Comparison of ENCODE assay signal across 15 cellular contexts in genomic region chr7:152959610-152960009, GRCh38.
A peak's percentile ranks its signal among the peaks of the same experiment; 100 is the strongest.
DNase-seq lines count a peak whose midpoint lies in the region; ATAC-seq, FAIRE-seq and TF ChIP-seq lines count a peak whose summit lies in the region.
"Had no signal": no experiment of that assay in that cellular context is flagged by ENCODE, and none has a peak within 500 bp of the region (broad histone marks: within the 10 kb centered on the region; RNA-seq: fewer than 3 reads in every experiment).

No MANE protein-coding gene starts in this region.

- H3K27ac ChIP-seq in 22Rv1, result no peak overlapping the region
- H3K27ac ChIP-seq in H1 (ENCODE audit: low read depth, low read length), result no peak overlapping the region
- H3K27ac ChIP-seq in upper lobe of left lung, result no peak overlapping the region
- no peak overlapping the region for H3K27ac ChIP-seq in colonic mucosa

- H2BK12ac ChIP-seq in H1 (ENCODE audit: low read depth, low read length), result no peak overlapping the region

- no peaks in the 10 kb centered on the region for H3K79me2 ChIP-seq in H1 (ENCODE audit: control insufficient read depth in 1 of 2, insufficient read depth in 2 of 2, low read length in 2 of 2)

- peak; percentile 73 to 80 for TF ChIP-seq RAD21 in H1 (IDR thresholded peaks at IDR 0.05 in 1 of 2, conservative IDR thresholded peaks at IDR 0.05 in 1 of 2; ENCODE audit: low read depth in 2 of 2, low read length in 2 of 2)

- no peaks in the 10 kb centered on the region for H4K20me1 ChIP-seq in H1 (replicated peaks in 1 of 2; ENCODE audit: control insufficient read depth in 1 of 2, insufficient read depth in 2 of 2, low read length in 2 of 2)

- H3K4ac ChIP-seq in H1 (replicated peaks; ENCODE audit: insufficient read length, low read depth, low read length), result no peak overlapping the region

- H3K27me3 ChIP-seq in H1 (replicated peaks in 1 of 4; ENCODE audit: control insufficient read depth in 3 of 4, extremely low read depth in 1 of 4, insufficient read depth in 3 of 4, low read length in 3 of 4) (no peaks in the 10 kb centered on the region), upper lobe of left lung (no peaks in the 10 kb centered on the region), colonic mucosa (no peaks in the 10 kb centered on the region)

- H2BK5ac ChIP-seq in H1 (ENCODE audit: low read depth, low read length), result no peak overlapping the region

- H3K4me3 ChIP-seq in H1 (ENCODE audit: extremely low read depth in 1 of 4, insufficient read depth in 2 of 4, low read depth in 3 of 4, low read length in 4 of 4) (no peak overlapping the region), upper lobe of left lung (no peak overlapping the region), colonic mucosa (no peak overlapping the region)

- no peak for ATAC-seq in upper lobe of left lung (ENCODE audit: low FRiP score in 2 of 2)
- ATAC-seq in GM21447 (IDR thresholded peaks at IDR 0.05; ENCODE audit: unreplicated experiment), result no peak

- H3K36me3 ChIP-seq in H1 (ENCODE audit: control insufficient read depth in 2 of 4, insufficient read depth in 4 of 4, low read length in 3 of 4) (no peaks in the 10 kb centered on the region), upper lobe of left lung (no peaks in the 10 kb centered on the region), colonic mucosa (no peaks in the 10 kb centered on the region)

- POLR2A ChIA-PET in H1 (lab: Charles Lee; ENCODE audit: partially characterized antibody), result interaction anchor here (0.6 to 2.0 kb wide), 2 partner anchors 10 to 30 kb away, joined by 3 to 6 read pairs; no protein-coding TSS in a partner anchor

- 77% methylated on average over 5 of the region's 5 CpGs; no CpG with 5 or more reads in 1 of the 2 experiments for WGBS in H1 (ENCODE audit: extremely low coverage in 1 of 2, insufficient coverage in 1 of 2, insufficient read length in 1 of 2, insufficient replicate concordance in 2 of 2, low coverage in 1 of 2, low lambda C conversion rate in 2 of 2, missing lambda C conversion rate in 1 of 2), 2 experiments
- 81 to 82% methylated on average over 4 to 5 of the region's 5 CpGs for WGBS in upper lobe of left lung, 2 donors

- FAIRE-seq in H1 (lab: Jason Lieb, UNC), result peak; percentile 52

- peaks cover 0 to 3% (median 0%) of the 10 kb centered on the region in 4 experiments; a peak in 1 of 7 replicates for H3K4me1 ChIP-seq in H1 (replicated peaks in 1 of 4; ENCODE audit: control insufficient read depth in 3 of 4, insufficient read depth in 4 of 4, low read length in 3 of 4)
- no peaks in the 10 kb centered on the region for H3K4me1 ChIP-seq in upper lobe of left lung
- no peaks in the 10 kb centered on the region for H3K4me1 ChIP-seq in colonic mucosa

- H3K9me3 ChIP-seq in H1 (ENCODE audit: insufficient read depth in 2 of 2, low read depth in 1 of 2, low read length in 1 of 2) (peaks cover 3 to 7% of the 10 kb centered on the region in 2 experiments; a peak in 1 of 4 replicates), upper lobe of left lung (no peaks in the 10 kb centered on the region), colonic mucosa (no peaks in the 10 kb centered on the region)

- no peak overlapping the region for H4K91ac ChIP-seq in H1 (replicated peaks; ENCODE audit: insufficient read length, low read length)

- no peak overlapping the region for H3K23ac ChIP-seq in H1 (ENCODE audit: insufficient read length)

- H3K23me2 ChIP-seq in H1 (ENCODE audit: low read depth, low read length), result no peaks in the 10 kb centered on the region

- H2BK20ac ChIP-seq in H1 (ENCODE audit: low read length), result no peak overlapping the region

- no peak overlapping the region for H3K4me2 ChIP-seq in H1 (ENCODE audit: insufficient read depth in 1 of 2, low read depth in 2 of 2, low read length in 2 of 2)

- no peak for TF ChIP-seq EP300 in H1 (IDR thresholded peaks at IDR 0.05; ENCODE audit: borderline replicate concordance in 1 of 2, low read depth in 2 of 2, low read length in 2 of 2)
- TF ChIP-seq EP300 in upper lobe of left lung (IDR thresholded peaks at IDR 0.05), result no peak

- H2AK5ac ChIP-seq in H1 (ENCODE audit: low read depth, low read length), result no peak overlapping the region

- no peak overlapping the region for H3K56ac ChIP-seq in H1 (replicated peaks; ENCODE audit: insufficient read length, low read depth, low read length)

- H4K5ac ChIP-seq in H1 (ENCODE audit: insufficient read length, low read depth, low read length), result no peak overlapping the region

- no peak overlapping the region for H3K14ac ChIP-seq in H1 (ENCODE audit: insufficient read length)

- 0 out of 2 replicates have a peak overlapping the region, but pooled peaks have one; percentile 77 for H2BK15ac ChIP-seq in H1 (ENCODE audit: low read length)

- no peaks in the 10 kb centered on the region for H3K79me1 ChIP-seq in H1 (ENCODE audit: low read depth, low read length)

- no peak overlapping the region for H2BK120ac ChIP-seq in H1 (replicated peaks; ENCODE audit: low read depth, low read length)

- no peak overlapping the region for H3K9ac ChIP-seq in H1 (replicated peaks in 1 of 4; ENCODE audit: extremely low read depth in 1 of 4, low read depth in 3 of 4, low read length in 3 of 4)
- H3K9ac ChIP-seq in colonic mucosa (ENCODE audit: low read depth in 2 of 2, low read length in 2 of 2), result no peak overlapping the region

- intact Hi-C loops in colonic mucosa (cut with DNase I), result no loop called here

- CTCF ChIA-PET in H1 (lab: Charles Lee; ENCODE audit: partially characterized antibody), result interaction anchor here (0.6 to 6.4 kb wide), 27 partner anchors 11 to 1875 kb away, joined by 3 to 38 read pairs (median 4); no protein-coding TSS in a partner anchor

- H3K18ac ChIP-seq in H1 (ENCODE audit: extremely low read depth, low read length), result no peak overlapping the region

- TF ChIP-seq CTCF in 22Rv1 (IDR thresholded peaks at IDR 0.05) (peak; percentile 7; the same call in 1 of the 2 replicates), H1 (IDR thresholded peaks at IDR 0.05; ENCODE audit: control extremely low read depth in 1 of 3, insufficient read depth in 1 of 3, low read depth in 1 of 3, low read length in 3 of 3) (peak; percentile 56 to 73 (median 62)), upper lobe of left lung (IDR thresholded peaks at IDR 0.05) (no peak), colonic mucosa (IDR thresholded peaks at IDR 0.05) (no peak)

- no peak overlapping the region for H4K8ac ChIP-seq in H1 (ENCODE audit: extremely low read depth, insufficient read depth, low read length)

- DNase-seq in ELF-1 (ENCODE audit: low read depth, low spot score) (peak; percentile 21), NCI-H82 (lab: John Stamatoyannopoulos, UW) (peak; percentile 66), H1 (ENCODE audit: low read depth in 1 of 2, low spot score in 2 of 2) (no peak), upper lobe of left lung (no peak), ecto neural progenitor cell (ENCODE audit: low spot score) (no peak), colonic mucosa (no peak)
- DNase-seq: C1 segment of cervical spinal cord, DMS53, Kasumi-1, NCI-H1105 treated with DMSO at 0.1 percent for 48 hours, NCI-H187, NCI-H2171 treated with DMSO at 0.1 percent for 48 hours, SHP77 treated with DMSO at 0.1 percent for 48 hours had no signal

- TF ChIP-seq POLR2A in H1 (IDR thresholded peaks at IDR 0.05; ENCODE audit: control extremely low read depth in 1 of 2, low read depth in 2 of 2, low read length in 2 of 2) (no peak), upper lobe of left lung (IDR thresholded peaks at IDR 0.05) (no peak)

- H2AFZ ChIP-seq in H1 (ENCODE audit: low read length), result no peak overlapping the region

TF ChIP-seq in H1, 55 proteins besides CTCF, POLR2A, EP300 and RAD21:
- no peak for TF ChIP-seq CBX5 (IDR thresholded peaks at IDR 0.05; ENCODE audit: low read depth, low read length)
- TF ChIP-seq SIRT6 (IDR thresholded peaks at IDR 0.05; ENCODE audit: low read length), result no peak
- TF ChIP-seq YY1 (IDR thresholded peaks at IDR 0.05; ENCODE audit: low read depth, low read length), result no peak
- no peak for TF ChIP-seq ATF2 (IDR thresholded peaks at IDR 0.05; ENCODE audit: low read length)
- TF ChIP-seq RBBP5 (IDR thresholded peaks at IDR 0.05; ENCODE audit: borderline replicate concordance, low read depth, low read length), result no peak
- TF ChIP-seq EGR1 (IDR thresholded peaks at IDR 0.05; ENCODE audit: borderline replicate concordance, low read depth, low read length), result no peak
- TF ChIP-seq JUN (IDR thresholded peaks at IDR 0.05; ENCODE audit: low read depth, low read length), result no peak
- no peak for TF ChIP-seq NANOG (IDR thresholded peaks at IDR 0.05; ENCODE audit: insufficient read depth, low read depth, low read length, poor library complexity, severe bottlenecking)
- TF ChIP-seq TCF12 (IDR thresholded peaks at IDR 0.05; ENCODE audit: low read depth, low read length), result no peak
- TF ChIP-seq TAF7 (optimal IDR thresholded peaks at IDR 0.05; ENCODE audit: borderline replicate concordance, low read depth, low read length), result no peak
- no peak for TF ChIP-seq PHF8 (conservative IDR thresholded peaks at IDR 0.05; ENCODE audit: low read depth, low read length)
- TF ChIP-seq KDM1A (IDR thresholded peaks at IDR 0.05; ENCODE audit: borderline replicate concordance, low read length), result no peak
- TF ChIP-seq, protein P1, sequence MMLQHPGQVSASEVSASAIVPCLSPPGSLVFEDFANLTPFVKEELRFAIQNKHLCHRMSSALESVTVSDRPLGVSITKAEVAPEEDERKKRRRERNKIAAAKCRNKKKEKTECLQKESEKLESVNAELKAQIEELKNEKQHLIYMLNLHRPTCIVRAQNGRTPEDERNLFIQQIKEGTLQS (IDR thresholded peaks at IDR 0.05; ENCODE audit: insufficient read depth, low read depth, low read length), result no peak

Comparison
In these comparisons a context has a peak if more than half of its experiments do, and no peak if none do; other contexts are left out.
1. CTCF ChIP-seq: peak in 22Rv1 (single experiment) and H1 (3 of 3); none in upper lobe of left lung (0 of 6) and colonic mucosa (single experiment).
2. DNase-seq: peak in ELF-1 (single experiment) and NCI-H82 (single experiment); none in H1 (0 of 2), upper lobe of left lung (0 of 2), ecto neural progenitor cell (single experiment) and colonic mucosa (single experiment).